ENCODE assay signal across 9 cellular contexts in the genomic region with DNA sequence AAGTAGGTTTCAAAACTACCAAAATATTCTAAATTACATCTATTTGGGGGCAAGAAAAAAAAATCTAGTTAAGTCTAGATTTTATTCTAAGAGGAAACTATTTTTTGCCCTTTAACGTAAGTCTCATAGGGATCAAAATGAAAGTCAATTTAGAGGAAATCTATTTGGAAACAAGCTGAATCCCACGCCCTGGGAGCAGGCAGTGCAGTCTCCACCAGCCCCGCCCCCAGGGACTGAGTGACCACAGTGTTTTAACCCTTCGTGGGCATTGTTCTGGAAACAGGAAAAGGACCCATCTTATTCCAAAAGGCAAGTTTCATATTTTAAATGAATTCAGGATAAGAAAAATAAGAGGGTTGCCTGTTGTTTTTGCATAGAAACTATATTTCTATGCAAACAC.
A peak's percentile ranks its signal among the peaks of the same experiment; 100 is the strongest.
DNase-seq lines count a peak whose midpoint lies in the region; TF ChIP-seq lines count a peak whose summit lies in the region.
"Had no signal": no experiment of that assay in that cellular context is flagged by ENCODE, and none has a peak within 500 bp of the region (broad histone marks: within the 10 kb centered on the region; RNA-seq: fewer than 3 reads in every experiment).

No MANE protein-coding gene starts in this region.

- POLR2A ChIA-PET in HEK293 (lab: Yijun Ruan, JAX): no interaction called here

- TF ChIP-seq CTCF in HEK293 (tag by site-specific recombination; IDR thresholded peaks at IDR 0.05) (no peak), astrocyte of the cerebellum (IDR thresholded peaks at IDR 0.05; ENCODE audit: low read depth, low read length, missing control alignments) (no peak)

- H3K4me1 Mint-ChIP-seq in activated naive CD4-positive, alpha-beta T cell treated with anti-CD3 and anti-CD28 coated beads, Interleukin-2, amount 10 ng/mL, durations not matched to agents 7 days and 5 days: no peaks in the 10 kb centered on the region

- no peaks in the 10 kb centered on the region for H3K27me3 Mint-ChIP-seq in activated naive CD4-positive, alpha-beta T cell treated with anti-CD3 and anti-CD28 coated beads, Interleukin-2, amount 10 ng/mL, durations not matched to agents 7 days and 5 days

- no peaks in the 10 kb centered on the region for H3K36me3 Mint-ChIP-seq in activated naive CD4-positive, alpha-beta T cell treated with anti-CD3 and anti-CD28 coated beads, Interleukin-2, amount 10 ng/mL, durations not matched to agents 7 days and 5 days

- CTCF ChIA-PET in HEK293 (lab: Yijun Ruan, JAX): no interaction called here
- CTCF ChIA-PET in activated naive CD4-positive, alpha-beta T cell treated with anti-CD3 and anti-CD28 coated beads, Interleukin-2, amount 10 ng/mL, durations not matched to agents 7 days and 5 days (lab: Charles Lee): no interaction called here

- no peaks in the 10 kb centered on the region for H3K9me3 Mint-ChIP-seq in activated naive CD4-positive, alpha-beta T cell treated with anti-CD3 and anti-CD28 coated beads, Interleukin-2, amount 10 ng/mL, durations not matched to agents 7 days and 5 days

- H3K4me3 Mint-ChIP-seq in activated naive CD4-positive, alpha-beta T cell treated with anti-CD3 and anti-CD28 coated beads, Interleukin-2, amount 10 ng/mL, durations not matched to agents 7 days and 5 days: no peak overlapping the region

- DNase-seq in astrocyte of the cerebellum (ENCODE audit: low read depth) (no peak), iPS-NIHi11 (ENCODE audit: low spot score) (peak; percentile 75), NCI-H446 (lab: John Stamatoyannopoulos, UW) (no peak), NCI-H187 treated with DMSO at 0.1 percent for 48 hours (lab: John Stamatoyannopoulos, UW) (no peak), NCI-H2171 (lab: John Stamatoyannopoulos, UW) (no peak)
- DNase-seq in activated naive CD4-positive, alpha-beta T cell treated with anti-CD3 and anti-CD28 coated beads, Interleukin-2, amount 10 ng/mL, durations not matched to agents 7 days and 5 days: no peak
- DNase-seq: stimulated activated CD4-positive, alpha-beta T cell treated with anti-CD3 and anti-CD28 coated beads, Interleukin-4, amount 100 ng/mL, for 1 hour had no signal

- H3K9ac ChIP-seq in skeletal muscle tissue (ENCODE audit: low read depth in 1 of 3, low read length in 3 of 3): peak overlapping the region in 2 of 3 donors; percentile 46 to 79

- H3K27me3 ChIP-seq in skeletal muscle tissue (ENCODE audit: control insufficient read depth in 3 of 3, insufficient read depth in 3 of 3, low read length in 3 of 3): no peaks in the 10 kb centered on the region

- in situ Hi-C loops in astrocyte of the cerebellum (cut with HindIII; ENCODE audit: low sequenced_read_pairs): no loop called here

- H3K4me3 ChIP-seq in HEK293 (ENCODE audit: low read depth, low read length) (peak overlapping the region; percentile 11), astrocyte of the cerebellum (ENCODE audit: low read depth, low read length) (peak overlapping the region; percentile 4), skeletal muscle tissue (ENCODE audit: low read length in 3 of 3) (peak overlapping the region in 2 of 3 donors; percentile 41 to 66)

- H3K27ac ChIP-seq in HEK293 (ENCODE audit: extremely low read depth, low read depth, low read length): no peak overlapping the region
- H3K27ac ChIP-seq in skeletal muscle tissue (ENCODE audit: low read depth, low read length): peak overlapping the region; percentile 51

- H3K9me3 ChIP-seq in HEK293 (ENCODE audit: control insufficient read depth, insufficient read depth, low read depth, low read length): no peaks in the 10 kb centered on the region
- H3K9me3 ChIP-seq in skeletal muscle tissue (ENCODE audit: control insufficient read depth in 3 of 3, low read length in 3 of 3): no peaks in the 10 kb centered on the region

- H3K27ac Mint-ChIP-seq in activated naive CD4-positive, alpha-beta T cell treated with anti-CD3 and anti-CD28 coated beads, Interleukin-2, amount 10 ng/mL, durations not matched to agents 7 days and 5 days: no peak overlapping the region

- H3K4me1 ChIP-seq in HEK293 (ENCODE audit: control insufficient read depth, insufficient read depth, low read length) (no peaks in the 10 kb centered on the region), skeletal muscle tissue (ENCODE audit: control insufficient read depth in 3 of 3, insufficient read depth in 3 of 3, low read length in 3 of 3) (peaks cover 13 to 25% (median 24%) of the 10 kb centered on the region in 3 donors)

- H3K36me3 ChIP-seq in HEK293 (ENCODE audit: control insufficient read depth in 2 of 2, insufficient read depth in 1 of 2, low read length in 2 of 2): no peaks in the 10 kb centered on the region
- no peaks in the 10 kb centered on the region for H3K36me3 ChIP-seq in skeletal muscle tissue (ENCODE audit: control insufficient read depth in 3 of 3, insufficient read depth in 3 of 3, low read length in 3 of 3)

TF ChIP-seq in HEK293, 187 proteins besides CTCF, POLR2A, EP300 and RAD21:
- TF ChIP-seq ZNF558 (tag by site-specific recombination; IDR thresholded peaks at IDR 0.05) (no peak), TRIM28 (IDR thresholded peaks at IDR 0.05; ENCODE audit: borderline replicate concordance, low read length) (peak; percentile 72; the same call in 1 of the 2 replicates), KLF10 (tag by site-specific recombination; IDR thresholded peaks at IDR 0.05) (peak; percentile 47)
